Comparison of ENCODE assay signal across 15 cellular contexts in genomic region chr3:42780398-42780797, GRCh38. TPM values are rescaled to one million over a fixed set of nuclear protein-coding genes. Genes with fewer than 3 reads are reported as not detected.
DNase-seq lines count a peak whose midpoint lies in the region; ATAC-seq and TF ChIP-seq lines count a peak whose summit lies in the region.
"Had no signal": no experiment of that assay in that cellular context is flagged by ENCODE, and none has a peak within 500 bp of the region (broad histone marks: within the 10 kb centered on the region; RNA-seq: fewer than 3 reads in every experiment).

No MANE protein-coding gene starts in this region.

- H3K4me3 ChIP-seq in mucosa of descending colon (no peak overlapping the region), thyroid gland (replicated peaks in 1 of 3) (no peak overlapping the region), MG63 (no peak overlapping the region)

- H3K36me3 Mint-ChIP-seq in IgD-negative memory B cell: no peaks in the 10 kb centered on the region

- no peaks in the 10 kb centered on the region for H3K9me3 Mint-ChIP-seq in IgD-negative memory B cell
- H3K9me3 Mint-ChIP-seq: natural killer cell; stimulated activated naive CD8-positive, alpha-beta T cell treated with anti-CD3 and anti-CD28 coated beads, Interleukin-15, amount 100 ng/mL, for 72 hours had no signal

- no peaks in the 10 kb centered on the region for H3K27me3 ChIP-seq in thyroid gland
- no peaks in the 10 kb centered on the region for H3K27me3 ChIP-seq in MG63

- TF ChIP-seq CTCF in mucosa of descending colon (IDR thresholded peaks at IDR 0.05): no peak
- no peak for TF ChIP-seq CTCF in thyroid gland (IDR thresholded peaks at IDR 0.05)

- peaks cover 9% of the 10 kb centered on the region for H3K4me1 ChIP-seq in mucosa of descending colon (ENCODE audit: low read depth)
- peaks cover 20 to 34% of the 10 kb centered on the region in 2 donors for H3K4me1 ChIP-seq in thyroid gland
- H3K4me1 ChIP-seq: Caco-2 had no signal

- peak; percentile 22 for TF ChIP-seq POLR2A in erythroblast (IDR thresholded peaks at IDR 0.05; ENCODE audit: low read length)
- no peak for TF ChIP-seq POLR2A in thyroid gland (IDR thresholded peaks at IDR 0.05)

- H3K4me3 Mint-ChIP-seq in IgD-negative memory B cell: peak overlapping the region in 1 of 4 donors; percentile 34
- H3K4me3 Mint-ChIP-seq: natural killer cell; stimulated activated naive CD8-positive, alpha-beta T cell treated with anti-CD3 and anti-CD28 coated beads, Interleukin-15, amount 100 ng/mL, for 72 hours had no signal

- DNase-seq in erythroblast (lab: John Stamatoyannopoulos, UW) (no peak), mucosa of descending colon (no peak), thyroid gland (no peak), MG63 (no peak), activated T-cell treated with anti-CD3 and anti-CD28 coated beads for 4 hours (no peak), NCI-H1048 (lab: John Stamatoyannopoulos, UW) (no peak)
- DNase-seq: activated CD4-positive, CD25-positive, alpha-beta regulatory T cell; activated effector memory CD4-positive, alpha-beta T cell treated with Interleukin-2 at 50 U/mL for 16 hours; left ventricle myocardium superior; natural killer cell had no signal

- H3K36me3 ChIP-seq in mucosa of descending colon (ENCODE audit: low read depth) (no peaks in the 10 kb centered on the region), thyroid gland (peaks cover 2 to 4% of the 10 kb centered on the region in 2 donors), MG63 (no peaks in the 10 kb centered on the region; the same call in 1 of the 2 replicates)

- H3K27ac Mint-ChIP-seq in IgD-negative memory B cell: peak overlapping the region in 2 of 3 donors; percentile 13 to 78
- H3K27ac Mint-ChIP-seq: natural killer cell; stimulated activated naive CD8-positive, alpha-beta T cell treated with anti-CD3 and anti-CD28 coated beads, Interleukin-15, amount 100 ng/mL, for 72 hours had no signal

- H3K9me3 ChIP-seq in mucosa of descending colon: no peaks in the 10 kb centered on the region
- no peaks in the 10 kb centered on the region for H3K9me3 ChIP-seq in thyroid gland
- no peaks in the 10 kb centered on the region for H3K9me3 ChIP-seq in MG63
- H3K9me3 ChIP-seq: Caco-2 had no signal

- peak overlapping the region; percentile 66 to 88 (median 66) for H3K27ac ChIP-seq in thyroid gland

- intact Hi-C loops in mucosa of descending colon (cut with DNase I, micrococcal nuclease): loop anchor here (5.0 to 10.0 kb wide), 2 partner anchors 54 to 57 kb away; no protein-coding TSS in a partner anchor
- intact Hi-C loops in thyroid gland (cut with DNase I): loop anchor here (5.0 kb wide), 2 partner anchors 57 to 102 kb away; no protein-coding TSS in a partner anchor

- no peaks in the 10 kb centered on the region for H3K27me3 Mint-ChIP-seq in IgD-negative memory B cell
- H3K27me3 Mint-ChIP-seq: stimulated activated naive CD8-positive, alpha-beta T cell treated with anti-CD3 and anti-CD28 coated beads, Interleukin-15, amount 100 ng/mL, for 72 hours had no signal

- WGBS in thyroid gland, 2 donors: 76 to 81% methylated on average over 3 of the region's 3 CpGs

- ATAC-seq in mucosa of descending colon (peak; percentile 58), HG03280 (IDR thresholded peaks at IDR 0.05; ENCODE audit: unreplicated experiment) (no peak)

- peaks cover 1 to 4% (median 2%) of the 10 kb centered on the region in 3 donors for H3K4me1 Mint-ChIP-seq in IgD-negative memory B cell

RNA-seq across cellular contexts. Expression of gene CCDC13, which starts 7.3 kb away (rescaled TPM):
- polyA plus RNA-seq in IgD-negative memory B cell: 1.1 TPM
- total RNA-seq in mucosa of descending colon (1 to 10 TPM; 2.2 to 3.3 (median 3.0) TPM), thyroid gland (1 to 10 TPM; 4.0 to 7.7 (median 6.0) TPM)
- total RNA-seq in MG63 (2014; rRNA removed; shearing (Covaris generic); ENCODE audit: low replicate concordance): 0.59 and 10.2 TPM in 2 replicates

RNA-seq across cellular contexts. Expression of gene HIGD1A, which starts 23.9 kb away (rescaled TPM):
- polyA plus RNA-seq in IgD-negative memory B cell: 66.7 TPM
- total RNA-seq in mucosa of descending colon: 100 to 1,000 TPM; 174 to 468 (median 368) TPM
- 100 to 1,000 TPM; 171 to 217 (median 211) TPM for total RNA-seq in thyroid gland
- 93.8 and 116 TPM in 2 replicates for total RNA-seq in MG63 (2014; rRNA removed; shearing (Covaris generic); ENCODE audit: low replicate concordance)

RNA-seq across cellular contexts. Expression of gene ACKR2, which starts 28.8 kb away (rescaled TPM):
- not detected for polyA plus RNA-seq in IgD-negative memory B cell
- total RNA-seq in mucosa of descending colon (10 to 100 TPM in 2 of 3 donors, 1 to 10 TPM in 1; 4.7 to 13.1 (median 10.4) TPM), thyroid gland (10 to 100 TPM in 2 of 4 donors, 1 to 10 TPM in 2; 5.6 to 15.3 (median 10.7) TPM)
- total RNA-seq in MG63 (2014; rRNA removed; shearing (Covaris generic); ENCODE audit: low replicate concordance): not detected in 2 replicates
- total RNA-seq: pulmonary artery endothelial cell had no signal
